Comparison of ENCODE assay signal across 1 cellular context in the genomic region with DNA sequence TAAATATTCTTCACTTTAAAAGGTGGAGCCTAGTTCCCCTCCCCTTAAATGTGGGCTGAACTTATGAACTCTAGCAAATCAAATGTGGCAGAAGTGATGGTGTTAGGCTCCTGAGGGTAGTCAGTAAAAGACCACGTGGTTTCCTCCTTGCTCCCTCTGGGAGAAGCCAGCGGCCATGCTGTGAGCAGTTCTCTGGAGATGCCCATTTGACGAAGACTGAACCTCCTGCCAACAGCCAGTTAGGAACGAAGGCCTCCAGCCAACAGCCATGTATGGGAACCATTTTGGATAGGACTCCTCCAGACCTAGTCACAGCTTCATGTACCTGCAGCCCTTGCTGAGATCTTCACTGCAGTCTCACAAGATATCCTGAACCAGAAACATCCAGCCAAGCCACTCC.
TF ChIP-seq lines count a peak whose summit lies in the region.

No MANE protein-coding gene starts in this region.

TF ChIP-seq in K562, 482 proteins besides CTCF, POLR2A, EP300 and RAD21 (continued from another document and continues in another):
- TF ChIP-seq, protein P1, sequence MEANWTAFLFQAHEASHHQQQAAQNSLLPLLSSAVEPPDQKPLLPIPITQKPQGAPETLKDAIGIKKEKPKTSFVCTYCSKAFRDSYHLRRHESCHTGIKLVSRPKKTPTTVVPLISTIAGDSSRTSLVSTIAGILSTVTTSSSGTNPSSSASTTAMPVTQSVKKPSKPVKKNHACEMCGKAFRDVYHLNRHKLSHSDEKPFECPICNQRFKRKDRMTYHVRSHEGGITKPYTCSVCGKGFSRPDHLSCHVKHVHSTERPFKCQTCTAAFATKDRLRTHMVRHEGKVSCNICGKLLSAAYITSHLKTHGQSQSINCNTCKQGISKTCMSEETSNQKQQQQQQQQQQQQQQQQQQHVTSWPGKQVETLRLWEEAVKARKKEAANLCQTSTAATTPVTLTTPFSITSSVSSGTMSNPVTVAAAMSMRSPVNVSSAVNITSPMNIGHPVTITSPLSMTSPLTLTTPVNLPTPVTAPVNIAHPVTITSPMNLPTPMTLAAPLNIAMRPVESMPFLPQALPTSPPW (CRISPR knock-in tag; IDR thresholded peaks at IDR 0.05): peak; percentile 75
- TF ChIP-seq, protein P2, sequence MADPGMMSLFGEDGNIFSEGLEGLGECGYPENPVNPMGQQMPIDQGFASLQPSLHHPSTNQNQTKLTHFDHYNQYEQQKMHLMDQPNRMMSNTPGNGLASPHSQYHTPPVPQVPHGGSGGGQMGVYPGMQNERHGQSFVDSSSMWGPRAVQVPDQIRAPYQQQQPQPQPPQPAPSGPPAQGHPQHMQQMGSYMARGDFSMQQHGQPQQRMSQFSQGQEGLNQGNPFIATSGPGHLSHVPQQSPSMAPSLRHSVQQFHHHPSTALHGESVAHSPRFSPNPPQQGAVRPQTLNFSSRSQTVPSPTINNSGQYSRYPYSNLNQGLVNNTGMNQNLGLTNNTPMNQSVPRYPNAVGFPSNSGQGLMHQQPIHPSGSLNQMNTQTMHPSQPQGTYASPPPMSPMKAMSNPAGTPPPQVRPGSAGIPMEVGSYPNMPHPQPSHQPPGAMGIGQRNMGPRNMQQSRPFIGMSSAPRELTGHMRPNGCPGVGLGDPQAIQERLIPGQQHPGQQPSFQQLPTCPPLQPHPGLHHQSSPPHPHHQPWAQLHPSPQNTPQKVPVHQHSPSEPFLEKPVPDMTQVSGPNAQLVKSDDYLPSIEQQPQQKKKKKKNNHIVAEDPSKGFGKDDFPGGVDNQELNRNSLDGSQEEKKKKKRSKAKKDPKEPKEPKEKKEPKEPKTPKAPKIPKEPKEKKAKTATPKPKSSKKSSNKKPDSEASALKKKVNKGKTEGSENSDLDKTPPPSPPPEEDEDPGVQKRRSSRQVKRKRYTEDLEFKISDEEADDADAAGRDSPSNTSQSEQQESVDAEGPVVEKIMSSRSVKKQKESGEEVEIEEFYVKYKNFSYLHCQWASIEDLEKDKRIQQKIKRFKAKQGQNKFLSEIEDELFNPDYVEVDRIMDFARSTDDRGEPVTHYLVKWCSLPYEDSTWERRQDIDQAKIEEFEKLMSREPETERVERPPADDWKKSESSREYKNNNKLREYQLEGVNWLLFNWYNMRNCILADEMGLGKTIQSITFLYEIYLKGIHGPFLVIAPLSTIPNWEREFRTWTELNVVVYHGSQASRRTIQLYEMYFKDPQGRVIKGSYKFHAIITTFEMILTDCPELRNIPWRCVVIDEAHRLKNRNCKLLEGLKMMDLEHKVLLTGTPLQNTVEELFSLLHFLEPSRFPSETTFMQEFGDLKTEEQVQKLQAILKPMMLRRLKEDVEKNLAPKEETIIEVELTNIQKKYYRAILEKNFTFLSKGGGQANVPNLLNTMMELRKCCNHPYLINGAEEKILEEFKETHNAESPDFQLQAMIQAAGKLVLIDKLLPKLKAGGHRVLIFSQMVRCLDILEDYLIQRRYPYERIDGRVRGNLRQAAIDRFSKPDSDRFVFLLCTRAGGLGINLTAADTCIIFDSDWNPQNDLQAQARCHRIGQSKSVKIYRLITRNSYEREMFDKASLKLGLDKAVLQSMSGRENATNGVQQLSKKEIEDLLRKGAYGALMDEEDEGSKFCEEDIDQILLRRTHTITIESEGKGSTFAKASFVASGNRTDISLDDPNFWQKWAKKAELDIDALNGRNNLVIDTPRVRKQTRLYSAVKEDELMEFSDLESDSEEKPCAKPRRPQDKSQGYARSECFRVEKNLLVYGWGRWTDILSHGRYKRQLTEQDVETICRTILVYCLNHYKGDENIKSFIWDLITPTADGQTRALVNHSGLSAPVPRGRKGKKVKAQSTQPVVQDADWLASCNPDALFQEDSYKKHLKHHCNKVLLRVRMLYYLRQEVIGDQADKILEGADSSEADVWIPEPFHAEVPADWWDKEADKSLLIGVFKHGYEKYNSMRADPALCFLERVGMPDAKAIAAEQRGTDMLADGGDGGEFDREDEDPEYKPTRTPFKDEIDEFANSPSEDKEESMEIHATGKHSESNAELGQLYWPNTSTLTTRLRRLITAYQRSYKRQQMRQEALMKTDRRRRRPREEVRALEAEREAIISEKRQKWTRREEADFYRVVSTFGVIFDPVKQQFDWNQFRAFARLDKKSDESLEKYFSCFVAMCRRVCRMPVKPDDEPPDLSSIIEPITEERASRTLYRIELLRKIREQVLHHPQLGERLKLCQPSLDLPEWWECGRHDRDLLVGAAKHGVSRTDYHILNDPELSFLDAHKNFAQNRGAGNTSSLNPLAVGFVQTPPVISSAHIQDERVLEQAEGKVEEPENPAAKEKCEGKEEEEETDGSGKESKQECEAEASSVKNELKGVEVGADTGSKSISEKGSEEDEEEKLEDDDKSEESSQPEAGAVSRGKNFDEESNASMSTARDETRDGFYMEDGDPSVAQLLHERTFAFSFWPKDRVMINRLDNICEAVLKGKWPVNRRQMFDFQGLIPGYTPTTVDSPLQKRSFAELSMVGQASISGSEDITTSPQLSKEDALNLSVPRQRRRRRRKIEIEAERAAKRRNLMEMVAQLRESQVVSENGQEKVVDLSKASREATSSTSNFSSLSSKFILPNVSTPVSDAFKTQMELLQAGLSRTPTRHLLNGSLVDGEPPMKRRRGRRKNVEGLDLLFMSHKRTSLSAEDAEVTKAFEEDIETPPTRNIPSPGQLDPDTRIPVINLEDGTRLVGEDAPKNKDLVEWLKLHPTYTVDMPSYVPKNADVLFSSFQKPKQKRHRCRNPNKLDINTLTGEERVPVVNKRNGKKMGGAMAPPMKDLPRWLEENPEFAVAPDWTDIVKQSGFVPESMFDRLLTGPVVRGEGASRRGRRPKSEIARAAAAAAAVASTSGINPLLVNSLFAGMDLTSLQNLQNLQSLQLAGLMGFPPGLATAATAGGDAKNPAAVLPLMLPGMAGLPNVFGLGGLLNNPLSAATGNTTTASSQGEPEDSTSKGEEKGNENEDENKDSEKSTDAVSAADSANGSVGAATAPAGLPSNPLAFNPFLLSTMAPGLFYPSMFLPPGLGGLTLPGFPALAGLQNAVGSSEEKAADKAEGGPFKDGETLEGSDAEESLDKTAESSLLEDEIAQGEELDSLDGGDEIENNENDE (IDR thresholded peaks at IDR 0.05; ENCODE audit: low read depth, low read length): no peak
- TF ChIP-seq, protein P3, sequence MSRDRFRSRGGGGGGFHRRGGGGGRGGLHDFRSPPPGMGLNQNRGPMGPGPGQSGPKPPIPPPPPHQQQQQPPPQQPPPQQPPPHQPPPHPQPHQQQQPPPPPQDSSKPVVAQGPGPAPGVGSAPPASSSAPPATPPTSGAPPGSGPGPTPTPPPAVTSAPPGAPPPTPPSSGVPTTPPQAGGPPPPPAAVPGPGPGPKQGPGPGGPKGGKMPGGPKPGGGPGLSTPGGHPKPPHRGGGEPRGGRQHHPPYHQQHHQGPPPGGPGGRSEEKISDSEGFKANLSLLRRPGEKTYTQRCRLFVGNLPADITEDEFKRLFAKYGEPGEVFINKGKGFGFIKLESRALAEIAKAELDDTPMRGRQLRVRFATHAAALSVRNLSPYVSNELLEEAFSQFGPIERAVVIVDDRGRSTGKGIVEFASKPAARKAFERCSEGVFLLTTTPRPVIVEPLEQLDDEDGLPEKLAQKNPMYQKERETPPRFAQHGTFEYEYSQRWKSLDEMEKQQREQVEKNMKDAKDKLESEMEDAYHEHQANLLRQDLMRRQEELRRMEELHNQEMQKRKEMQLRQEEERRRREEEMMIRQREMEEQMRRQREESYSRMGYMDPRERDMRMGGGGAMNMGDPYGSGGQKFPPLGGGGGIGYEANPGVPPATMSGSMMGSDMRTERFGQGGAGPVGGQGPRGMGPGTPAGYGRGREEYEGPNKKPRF (IDR thresholded peaks at IDR 0.05; ENCODE audit: low read depth, low read length): no peak
- TF ChIP-seq RBM34 (IDR thresholded peaks at IDR 0.05; ENCODE audit: borderline replicate concordance, insufficient read depth, low read length) (no peak), GABPA (tag; conservative IDR thresholded peaks at IDR 0.05; ENCODE audit: low read depth) (no peak), ETS2 (tag; IDR thresholded peaks at IDR 0.05; ENCODE audit: borderline replicate concordance, poor library complexity, severe bottlenecking) (no peak), BCL6 (CRISPR knock-in tag; IDR thresholded peaks at IDR 0.05) (peak; percentile 29; the same call in 1 of the 2 replicates), L3MBTL2 (IDR thresholded peaks at IDR 0.05) (peak; percentile 95), CREM (IDR thresholded peaks at IDR 0.05; ENCODE audit: low read depth) (no peak), ELF4 (CRISPR knock-in tag; IDR thresholded peaks at IDR 0.05) (peak; percentile 64; the same call in 1 of the 2 replicates), HNRNPL (IDR thresholded peaks at IDR 0.05; ENCODE audit: low read depth, low read length) (no peak), RBM14 (IDR thresholded peaks at IDR 0.05; ENCODE audit: borderline replicate concordance, insufficient read depth, low read depth, low read length) (no peak), PCBP2 (IDR thresholded peaks at IDR 0.05; ENCODE audit: low read depth, low read length, poor library complexity, severe bottlenecking) (no peak), ZNF644 (tag; IDR thresholded peaks at IDR 0.05; ENCODE audit: low read depth) (peak; percentile 84; the same call in 1 of the 2 replicates), MIER1 (IDR thresholded peaks at IDR 0.05; ENCODE audit: low read depth) (no peak), NR2C1 (IDR thresholded peaks at IDR 0.05) (no peak), NR2C1 (tag; IDR thresholded peaks at IDR 0.05) (peak; percentile 82), SP2 (IDR thresholded peaks at IDR 0.05; ENCODE audit: extremely low read depth, low read depth, low read length, poor library complexity, severe bottlenecking) (no peak), HDGF (IDR thresholded peaks at IDR 0.05) (no peak), SRF (CRISPR knock-in tag; IDR thresholded peaks at IDR 0.05) (no peak), MAFF (IDR thresholded peaks at IDR 0.05; ENCODE audit: low read length) (no peak), CSDE1 (IDR thresholded peaks at IDR 0.05) (no peak), EGR1 (conservative IDR thresholded peaks at IDR 0.05) (no peak), CXXC5 (CRISPR knock-in tag; IDR thresholded peaks at IDR 0.05) (peak; percentile 82), ZNF121 (CRISPR knock-in tag; conservative IDR thresholded peaks at IDR 0.05) (no peak), NR2C2 (CRISPR knock-in tag; IDR thresholded peaks at IDR 0.05) (no peak), NR2C2 (tag; IDR thresholded peaks at IDR 0.05) (peak; percentile 75), CC2D1A (IDR thresholded peaks at IDR 0.05) (no peak)
- TF ChIP-seq, protein P4, sequence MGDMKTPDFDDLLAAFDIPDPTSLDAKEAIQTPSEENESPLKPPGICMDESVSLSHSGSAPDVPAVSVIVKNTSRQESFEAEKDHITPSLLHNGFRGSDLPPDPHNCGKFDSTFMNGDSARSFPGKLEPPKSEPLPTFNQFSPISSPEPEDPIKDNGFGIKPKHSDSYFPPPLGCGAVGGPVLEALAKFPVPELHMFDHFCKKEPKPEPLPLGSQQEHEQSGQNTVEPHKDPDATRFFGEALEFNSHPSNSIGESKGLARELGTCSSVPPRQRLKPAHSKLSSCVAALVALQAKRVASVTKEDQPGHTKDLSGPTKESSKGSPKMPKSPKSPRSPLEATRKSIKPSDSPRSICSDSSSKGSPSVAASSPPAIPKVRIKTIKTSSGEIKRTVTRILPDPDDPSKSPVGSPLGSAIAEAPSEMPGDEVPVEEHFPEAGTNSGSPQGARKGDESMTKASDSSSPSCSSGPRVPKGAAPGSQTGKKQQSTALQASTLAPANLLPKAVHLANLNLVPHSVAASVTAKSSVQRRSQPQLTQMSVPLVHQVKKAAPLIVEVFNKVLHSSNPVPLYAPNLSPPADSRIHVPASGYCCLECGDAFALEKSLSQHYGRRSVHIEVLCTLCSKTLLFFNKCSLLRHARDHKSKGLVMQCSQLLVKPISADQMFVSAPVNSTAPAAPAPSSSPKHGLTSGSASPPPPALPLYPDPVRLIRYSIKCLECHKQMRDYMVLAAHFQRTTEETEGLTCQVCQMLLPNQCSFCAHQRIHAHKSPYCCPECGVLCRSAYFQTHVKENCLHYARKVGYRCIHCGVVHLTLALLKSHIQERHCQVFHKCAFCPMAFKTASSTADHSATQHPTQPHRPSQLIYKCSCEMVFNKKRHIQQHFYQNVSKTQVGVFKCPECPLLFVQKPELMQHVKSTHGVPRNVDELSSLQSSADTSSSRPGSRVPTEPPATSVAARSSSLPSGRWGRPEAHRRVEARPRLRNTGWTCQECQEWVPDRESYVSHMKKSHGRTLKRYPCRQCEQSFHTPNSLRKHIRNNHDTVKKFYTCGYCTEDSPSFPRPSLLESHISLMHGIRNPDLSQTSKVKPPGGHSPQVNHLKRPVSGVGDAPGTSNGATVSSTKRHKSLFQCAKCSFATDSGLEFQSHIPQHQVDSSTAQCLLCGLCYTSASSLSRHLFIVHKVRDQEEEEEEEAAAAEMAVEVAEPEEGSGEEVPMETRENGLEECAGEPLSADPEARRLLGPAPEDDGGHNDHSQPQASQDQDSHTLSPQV (IDR thresholded peaks at IDR 0.05): peak; percentile 54; the same call in 1 of the 2 replicates
- TF ChIP-seq, protein P5, sequence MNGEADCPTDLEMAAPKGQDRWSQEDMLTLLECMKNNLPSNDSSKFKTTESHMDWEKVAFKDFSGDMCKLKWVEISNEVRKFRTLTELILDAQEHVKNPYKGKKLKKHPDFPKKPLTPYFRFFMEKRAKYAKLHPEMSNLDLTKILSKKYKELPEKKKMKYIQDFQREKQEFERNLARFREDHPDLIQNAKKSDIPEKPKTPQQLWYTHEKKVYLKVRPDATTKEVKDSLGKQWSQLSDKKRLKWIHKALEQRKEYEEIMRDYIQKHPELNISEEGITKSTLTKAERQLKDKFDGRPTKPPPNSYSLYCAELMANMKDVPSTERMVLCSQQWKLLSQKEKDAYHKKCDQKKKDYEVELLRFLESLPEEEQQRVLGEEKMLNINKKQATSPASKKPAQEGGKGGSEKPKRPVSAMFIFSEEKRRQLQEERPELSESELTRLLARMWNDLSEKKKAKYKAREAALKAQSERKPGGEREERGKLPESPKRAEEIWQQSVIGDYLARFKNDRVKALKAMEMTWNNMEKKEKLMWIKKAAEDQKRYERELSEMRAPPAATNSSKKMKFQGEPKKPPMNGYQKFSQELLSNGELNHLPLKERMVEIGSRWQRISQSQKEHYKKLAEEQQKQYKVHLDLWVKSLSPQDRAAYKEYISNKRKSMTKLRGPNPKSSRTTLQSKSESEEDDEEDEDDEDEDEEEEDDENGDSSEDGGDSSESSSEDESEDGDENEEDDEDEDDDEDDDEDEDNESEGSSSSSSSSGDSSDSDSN (IDR thresholded peaks at IDR 0.05; ENCODE audit: borderline replicate concordance in 1 of 2, low read depth in 2 of 2, low read length in 2 of 2): no peak
- TF ChIP-seq, protein P6, sequence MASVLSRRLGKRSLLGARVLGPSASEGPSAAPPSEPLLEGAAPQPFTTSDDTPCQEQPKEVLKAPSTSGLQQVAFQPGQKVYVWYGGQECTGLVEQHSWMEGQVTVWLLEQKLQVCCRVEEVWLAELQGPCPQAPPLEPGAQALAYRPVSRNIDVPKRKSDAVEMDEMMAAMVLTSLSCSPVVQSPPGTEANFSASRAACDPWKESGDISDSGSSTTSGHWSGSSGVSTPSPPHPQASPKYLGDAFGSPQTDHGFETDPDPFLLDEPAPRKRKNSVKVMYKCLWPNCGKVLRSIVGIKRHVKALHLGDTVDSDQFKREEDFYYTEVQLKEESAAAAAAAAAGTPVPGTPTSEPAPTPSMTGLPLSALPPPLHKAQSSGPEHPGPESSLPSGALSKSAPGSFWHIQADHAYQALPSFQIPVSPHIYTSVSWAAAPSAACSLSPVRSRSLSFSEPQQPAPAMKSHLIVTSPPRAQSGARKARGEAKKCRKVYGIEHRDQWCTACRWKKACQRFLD (CRISPR knock-in tag; IDR thresholded peaks at IDR 0.05): peak; percentile 93
- TF ChIP-seq, protein P7, sequence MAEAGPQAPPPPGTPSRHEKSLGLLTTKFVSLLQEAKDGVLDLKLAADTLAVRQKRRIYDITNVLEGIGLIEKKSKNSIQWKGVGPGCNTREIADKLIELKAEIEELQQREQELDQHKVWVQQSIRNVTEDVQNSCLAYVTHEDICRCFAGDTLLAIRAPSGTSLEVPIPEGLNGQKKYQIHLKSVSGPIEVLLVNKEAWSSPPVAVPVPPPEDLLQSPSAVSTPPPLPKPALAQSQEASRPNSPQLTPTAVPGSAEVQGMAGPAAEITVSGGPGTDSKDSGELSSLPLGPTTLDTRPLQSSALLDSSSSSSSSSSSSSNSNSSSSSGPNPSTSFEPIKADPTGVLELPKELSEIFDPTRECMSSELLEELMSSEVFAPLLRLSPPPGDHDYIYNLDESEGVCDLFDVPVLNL (CRISPR knock-in tag; IDR thresholded peaks at IDR 0.05; ENCODE audit: low read depth): no peak
